In the genomic region with DNA sequence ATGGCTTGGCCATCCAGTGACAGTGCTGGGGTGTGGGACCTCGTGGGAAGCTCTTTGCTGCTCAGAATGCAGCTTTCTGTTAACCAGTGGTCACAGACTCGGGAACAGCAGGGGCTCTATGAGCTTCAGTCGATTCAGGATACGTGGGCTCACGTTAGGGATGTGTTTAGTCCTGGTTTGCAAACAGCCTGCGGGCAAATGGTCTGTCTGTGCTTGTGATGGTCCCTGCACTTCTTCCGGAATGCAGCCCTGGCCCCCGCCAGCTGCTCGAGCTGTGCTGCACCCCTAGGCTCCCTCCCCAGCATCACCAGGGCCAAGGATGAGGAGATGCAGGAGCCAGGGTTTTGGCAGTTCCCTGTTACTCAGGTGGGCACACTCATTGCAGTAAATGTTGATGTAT, we compare ENCODE assay signal across 2 cellular contexts.
TF ChIP-seq lines count a peak whose summit lies in the region.

No MANE protein-coding gene starts in this region.

TF ChIP-seq in SK-N-SH, 30 proteins besides CTCF, POLR2A, EP300 and RAD21:
- TF ChIP-seq ELF1 (IDR thresholded peaks at IDR 0.05), result no peak
- no peak for TF ChIP-seq FOXM1 (IDR thresholded peaks at IDR 0.05; ENCODE audit: low read depth)
- no peak for TF ChIP-seq REST (IDR thresholded peaks at IDR 0.05; ENCODE audit: low read depth, low read length)
- no peak for TF ChIP-seq MXI1 (IDR thresholded peaks at IDR 0.05; ENCODE audit: low read depth, low read length)
- TF ChIP-seq SMC3 (IDR thresholded peaks at IDR 0.05; ENCODE audit: low read depth, low read length), result no peak
- TF ChIP-seq CHD2 (IDR thresholded peaks at IDR 0.05; ENCODE audit: low read length, partially characterized antibody), result no peak
- TF ChIP-seq USF2 (IDR thresholded peaks at IDR 0.05; ENCODE audit: borderline replicate concordance, low read depth, low read length), result no peak
- no peak for TF ChIP-seq TEAD4 (IDR thresholded peaks at IDR 0.05; ENCODE audit: borderline replicate concordance, insufficient read depth)
- TF ChIP-seq GABPA (IDR thresholded peaks at IDR 0.05; ENCODE audit: low read depth), result no peak
- no peak for TF ChIP-seq NRF1 (IDR thresholded peaks at IDR 0.05; ENCODE audit: low read depth, low read length)
- TF ChIP-seq, protein P1, sequence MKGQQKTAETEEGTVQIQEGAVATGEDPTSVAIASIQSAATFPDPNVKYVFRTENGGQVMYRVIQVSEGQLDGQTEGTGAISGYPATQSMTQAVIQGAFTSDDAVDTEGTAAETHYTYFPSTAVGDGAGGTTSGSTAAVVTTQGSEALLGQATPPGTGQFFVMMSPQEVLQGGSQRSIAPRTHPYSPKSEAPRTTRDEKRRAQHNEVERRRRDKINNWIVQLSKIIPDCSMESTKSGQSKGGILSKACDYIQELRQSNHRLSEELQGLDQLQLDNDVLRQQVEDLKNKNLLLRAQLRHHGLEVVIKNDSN (IDR thresholded peaks at IDR 0.05; ENCODE audit: borderline replicate concordance, low read depth), result no peak
- no peak for TF ChIP-seq SIN3A (IDR thresholded peaks at IDR 0.05; ENCODE audit: borderline replicate concordance, low read depth, low read length)
- no peak for TF ChIP-seq POLR2AphosphoS5 (IDR thresholded peaks at IDR 0.05; ENCODE audit: low read depth, low read length)
- TF ChIP-seq YY1 (IDR thresholded peaks at IDR 0.05; ENCODE audit: low read depth), result no peak

TF ChIP-seq in SK-N-SH treated with all-trans-retinoic acid at 6 μM for 48 hours, 23 proteins besides CTCF, POLR2A, EP300 and RAD21:
- TF ChIP-seq ZFP30 (CRISPR knock-in tag; IDR thresholded peaks at IDR 0.05), result no peak
- no peak for TF ChIP-seq TOX (CRISPR knock-in tag; IDR thresholded peaks at IDR 0.05; ENCODE audit: borderline replicate concordance)
- no peak for TF ChIP-seq ISL1 (CRISPR knock-in tag; IDR thresholded peaks at IDR 0.05)
- TF ChIP-seq BACH2 (CRISPR knock-in tag; IDR thresholded peaks at IDR 0.05; ENCODE audit: borderline replicate concordance), result no peak
- no peak for TF ChIP-seq ZC3H10 (CRISPR knock-in tag; IDR thresholded peaks at IDR 0.05)
- no peak for TF ChIP-seq ZNF8 (CRISPR knock-in tag; IDR thresholded peaks at IDR 0.05)
- TF ChIP-seq OSR1 (CRISPR knock-in tag; IDR thresholded peaks at IDR 0.05), result no peak
- no peak for TF ChIP-seq GLIS3 (CRISPR knock-in tag; IDR thresholded peaks at IDR 0.05)
- no peak for TF ChIP-seq RARB (CRISPR knock-in tag; IDR thresholded peaks at IDR 0.05)
- no peak for TF ChIP-seq ZNF565 (CRISPR knock-in tag; conservative IDR thresholded peaks at IDR 0.05; ENCODE audit: low read depth)
- no peak for TF ChIP-seq CSDC2 (CRISPR knock-in tag; IDR thresholded peaks at IDR 0.05)
- no peak for TF ChIP-seq ESRRG (CRISPR knock-in tag; IDR thresholded peaks at IDR 0.05)
- no peak for TF ChIP-seq ZFP3 (CRISPR knock-in tag; IDR thresholded peaks at IDR 0.05)
- TF ChIP-seq, protein P2, sequence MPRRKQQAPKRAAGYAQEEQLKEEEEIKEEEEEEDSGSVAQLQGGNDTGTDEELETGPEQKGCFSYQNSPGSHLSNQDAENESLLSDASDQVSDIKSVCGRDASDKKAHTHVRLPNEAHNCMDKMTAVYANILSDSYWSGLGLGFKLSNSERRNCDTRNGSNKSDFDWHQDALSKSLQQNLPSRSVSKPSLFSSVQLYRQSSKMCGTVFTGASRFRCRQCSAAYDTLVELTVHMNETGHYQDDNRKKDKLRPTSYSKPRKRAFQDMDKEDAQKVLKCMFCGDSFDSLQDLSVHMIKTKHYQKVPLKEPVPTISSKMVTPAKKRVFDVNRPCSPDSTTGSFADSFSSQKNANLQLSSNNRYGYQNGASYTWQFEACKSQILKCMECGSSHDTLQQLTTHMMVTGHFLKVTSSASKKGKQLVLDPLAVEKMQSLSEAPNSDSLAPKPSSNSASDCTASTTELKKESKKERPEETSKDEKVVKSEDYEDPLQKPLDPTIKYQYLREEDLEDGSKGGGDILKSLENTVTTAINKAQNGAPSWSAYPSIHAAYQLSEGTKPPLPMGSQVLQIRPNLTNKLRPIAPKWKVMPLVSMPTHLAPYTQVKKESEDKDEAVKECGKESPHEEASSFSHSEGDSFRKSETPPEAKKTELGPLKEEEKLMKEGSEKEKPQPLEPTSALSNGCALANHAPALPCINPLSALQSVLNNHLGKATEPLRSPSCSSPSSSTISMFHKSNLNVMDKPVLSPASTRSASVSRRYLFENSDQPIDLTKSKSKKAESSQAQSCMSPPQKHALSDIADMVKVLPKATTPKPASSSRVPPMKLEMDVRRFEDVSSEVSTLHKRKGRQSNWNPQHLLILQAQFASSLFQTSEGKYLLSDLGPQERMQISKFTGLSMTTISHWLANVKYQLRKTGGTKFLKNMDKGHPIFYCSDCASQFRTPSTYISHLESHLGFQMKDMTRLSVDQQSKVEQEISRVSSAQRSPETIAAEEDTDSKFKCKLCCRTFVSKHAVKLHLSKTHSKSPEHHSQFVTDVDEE (CRISPR knock-in tag; IDR thresholded peaks at IDR 0.05), result no peak
- no peak for TF ChIP-seq ZNF70 (CRISPR knock-in tag; IDR thresholded peaks at IDR 0.05)
- TF ChIP-seq, protein P3, sequence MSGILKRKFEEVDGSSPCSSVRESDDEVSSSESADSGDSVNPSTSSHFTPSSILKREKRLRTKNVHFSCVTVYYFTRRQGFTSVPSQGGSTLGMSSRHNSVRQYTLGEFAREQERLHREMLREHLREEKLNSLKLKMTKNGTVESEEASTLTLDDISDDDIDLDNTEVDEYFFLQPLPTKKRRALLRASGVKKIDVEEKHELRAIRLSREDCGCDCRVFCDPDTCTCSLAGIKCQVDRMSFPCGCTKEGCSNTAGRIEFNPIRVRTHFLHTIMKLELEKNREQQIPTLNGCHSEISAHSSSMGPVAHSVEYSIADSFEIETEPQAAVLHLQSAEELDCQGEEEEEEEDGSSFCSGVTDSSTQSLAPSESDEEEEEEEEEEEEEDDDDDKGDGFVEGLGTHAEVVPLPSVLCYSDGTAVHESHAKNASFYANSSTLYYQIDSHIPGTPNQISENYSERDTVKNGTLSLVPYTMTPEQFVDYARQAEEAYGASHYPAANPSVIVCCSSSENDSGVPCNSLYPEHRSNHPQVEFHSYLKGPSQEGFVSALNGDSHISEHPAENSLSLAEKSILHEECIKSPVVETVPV (CRISPR knock-in tag; IDR thresholded peaks at IDR 0.05), result no peak
- TF ChIP-seq CREB5 (CRISPR knock-in tag; IDR thresholded peaks at IDR 0.05; ENCODE audit: low read depth), result no peak
- no peak for TF ChIP-seq TCF4 (CRISPR knock-in tag; IDR thresholded peaks at IDR 0.05; ENCODE audit: borderline replicate concordance)
- no peak for TF ChIP-seq POU6F1 (CRISPR knock-in tag; IDR thresholded peaks at IDR 0.05; ENCODE audit: borderline replicate concordance, low read depth)
- TF ChIP-seq, protein P4, sequence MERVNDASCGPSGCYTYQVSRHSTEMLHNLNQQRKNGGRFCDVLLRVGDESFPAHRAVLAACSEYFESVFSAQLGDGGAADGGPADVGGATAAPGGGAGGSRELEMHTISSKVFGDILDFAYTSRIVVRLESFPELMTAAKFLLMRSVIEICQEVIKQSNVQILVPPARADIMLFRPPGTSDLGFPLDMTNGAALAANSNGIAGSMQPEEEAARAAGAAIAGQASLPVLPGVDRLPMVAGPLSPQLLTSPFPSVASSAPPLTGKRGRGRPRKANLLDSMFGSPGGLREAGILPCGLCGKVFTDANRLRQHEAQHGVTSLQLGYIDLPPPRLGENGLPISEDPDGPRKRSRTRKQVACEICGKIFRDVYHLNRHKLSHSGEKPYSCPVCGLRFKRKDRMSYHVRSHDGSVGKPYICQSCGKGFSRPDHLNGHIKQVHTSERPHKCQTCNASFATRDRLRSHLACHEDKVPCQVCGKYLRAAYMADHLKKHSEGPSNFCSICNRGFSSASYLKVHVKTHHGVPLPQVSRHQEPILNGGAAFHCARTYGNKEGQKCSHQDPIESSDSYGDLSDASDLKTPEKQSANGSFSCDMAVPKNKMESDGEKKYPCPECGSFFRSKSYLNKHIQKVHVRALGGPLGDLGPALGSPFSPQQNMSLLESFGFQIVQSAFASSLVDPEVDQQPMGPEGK (CRISPR knock-in tag; IDR thresholded peaks at IDR 0.05; ENCODE audit: borderline replicate concordance), result no peak
